19 cellular contexts compared by ENCODE assay signal in the genomic region with DNA sequence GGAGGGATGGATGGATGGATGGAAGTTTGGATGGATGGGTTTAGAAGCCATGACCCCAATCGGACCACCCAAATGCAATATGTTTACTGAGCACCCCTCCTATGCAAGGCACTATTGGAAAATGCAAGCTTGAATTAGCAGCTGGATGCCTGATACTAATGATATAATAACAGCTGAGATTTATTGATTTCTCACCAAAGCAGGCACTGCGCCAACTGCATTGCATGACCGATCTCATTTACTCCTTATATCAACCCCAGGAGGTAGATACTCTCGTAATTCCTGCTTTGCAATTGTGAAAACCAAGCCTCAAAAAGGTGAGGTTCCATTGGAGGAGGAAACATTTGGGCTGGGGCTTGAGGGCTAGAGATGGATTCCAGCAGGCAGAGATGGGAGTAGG.
"Had no signal": no experiment of that assay in that cellular context is flagged by ENCODE, and none has a peak within 500 bp of the region (broad histone marks: within the 10 kb centered on the region; RNA-seq: fewer than 3 reads in every experiment).

No MANE protein-coding gene starts in this region.

- H3K27me3 ChIP-seq: adrenal gland, hepatocyte, right lobe of liver, tibial nerve had no signal

- H3K4me1 ChIP-seq: adrenal gland, right lobe of liver had no signal

- H3K36me3 ChIP-seq: adrenal gland, right lobe of liver, spleen, tibial nerve had no signal

- DNase-seq: activated CD4-positive, alpha-beta T cell treated with anti-CD3 and anti-CD28 coated beads, Interleukin-2, amount 10 ng/mL, durations not matched to agents 7 days and 5 days; activated CD4-positive, CD25-positive, alpha-beta regulatory T cell; activated naive CD4-positive, alpha-beta T cell treated with anti-CD3 and anti-CD28 coated beads for 36 hours; activated T-cell treated with anti-CD3 and anti-CD28 coated beads for 4 hours; adrenal gland; caudate nucleus; effector memory CD8-positive, alpha-beta T cell; left ventricle myocardium superior; mesenchymal stem cell; nephron progenitor cell; psoas muscle; right lobe of liver; stimulated activated CD4-positive, alpha-beta T cell treated with anti-CD3 and anti-CD28 coated beads, Interleukin-1b, Interleukin-23, amount 100 ng/mL, for 48 hours had no signal

- H3K4me3 ChIP-seq: adrenal gland, hepatocyte, psoas muscle, right lobe of liver, spleen, tibial nerve had no signal

- H3K27ac ChIP-seq: adrenal gland, epithelial cell of prostate, hepatocyte, psoas muscle, right lobe of liver, spleen, tibial nerve had no signal

- ATAC-seq: activated T-helper 17 cell treated with anti-CD3 and anti-CD28 coated beads, Interleukin-2, amount 50 U/mL, for 72 hours; effector memory CD8-positive, alpha-beta T cell; left ventricle myocardium superior; psoas muscle; stimulated activated memory B cell treated with anti-CD40 and anti-IgM and Interleukin-4, amounts not matched to agents 10 μg/mL and 1 μg/mL and 100 μg/mL, for 72 hours had no signal

- H3K9me3 ChIP-seq: adrenal gland, psoas muscle, right lobe of liver, spleen, tibial nerve had no signal
